Comparison of ENCODE assay signal across 9 cellular contexts in the genomic region with DNA sequence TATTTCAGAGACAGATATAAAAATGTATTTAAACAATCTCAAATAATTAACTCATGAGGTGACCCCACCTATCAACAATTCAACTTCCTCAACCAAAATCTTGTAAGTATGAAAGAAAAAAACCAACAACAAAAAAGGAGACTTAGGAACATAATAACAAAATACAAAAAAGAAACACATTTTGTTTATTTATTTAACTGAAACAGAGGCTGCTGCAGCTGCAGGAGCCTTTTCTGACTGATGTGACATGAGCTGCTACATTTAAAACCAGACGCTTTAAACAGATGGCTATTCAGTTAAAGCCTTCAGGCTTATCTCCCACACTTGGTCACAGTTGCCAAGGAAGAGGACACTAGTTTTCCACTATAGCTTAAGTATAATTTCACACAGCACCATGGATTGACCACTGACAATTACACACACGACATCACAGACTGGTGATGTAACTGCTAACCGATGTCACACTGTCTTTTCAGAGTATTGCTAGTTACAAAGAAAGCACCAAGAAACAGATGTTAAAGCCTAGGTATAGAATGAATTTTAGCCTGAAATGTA.
A peak's percentile ranks its signal among the peaks of the same experiment; 100 is the strongest.
DNase-seq lines count a peak whose midpoint lies in the region; ATAC-seq and TF ChIP-seq lines count a peak whose summit lies in the region.
"Had no signal": no experiment of that assay in that cellular context is flagged by ENCODE, and none has a peak within 500 bp of the region (broad histone marks: within the 10 kb centered on the region; RNA-seq: fewer than 3 reads in every experiment).

No MANE protein-coding gene starts in this region.

- H2BK20ac ChIP-seq in IMR-90 (ENCODE audit: low read depth, low read length) = peak overlapping the region; percentile 9; the same call in 1 of the 2 replicates

- no peak overlapping the region; the same call in 1 of the 2 replicates for H3K4ac ChIP-seq in IMR-90 (ENCODE audit: low read depth, low read length)

- TF ChIP-seq POLR2A in IMR-90 (IDR thresholded peaks at IDR 0.05; ENCODE audit: low read depth, low read length) = no peak

- H3K4me3 ChIP-seq in ACC112 (ENCODE audit: low read depth, low read length) = peak overlapping the region; percentile 6; the same call in 1 of the 2 replicates
- H3K4me3 ChIP-seq in IMR-90 (ENCODE audit: insufficient read depth, low read depth, low read length) = no peak overlapping the region
- H3K4me3 ChIP-seq in HAP-1 = no peak overlapping the region

- no peak overlapping the region for H4K91ac ChIP-seq in IMR-90 (ENCODE audit: insufficient read depth, low read depth, low read length)

- TF ChIP-seq RAD21 in IMR-90 (IDR thresholded peaks at IDR 0.05; ENCODE audit: low read length) = no peak

- no peak overlapping the region for H2BK120ac ChIP-seq in IMR-90 (ENCODE audit: low read depth, low read length)

- peaks cover 24% of the 10 kb centered on the region for H3K4me1 Mint-ChIP-seq in activated CD8-positive, alpha-beta T cell treated with anti-CD3 and anti-CD28 coated beads, Interleukin-2, amount 10 ng/mL, durations not matched to agents 7 days and 5 days (ENCODE audit: low read depth)

- no peak overlapping the region for H3K27ac Mint-ChIP-seq in activated CD8-positive, alpha-beta T cell treated with anti-CD3 and anti-CD28 coated beads, Interleukin-2, amount 10 ng/mL, durations not matched to agents 7 days and 5 days

- CTCF ChIA-PET in IMR-90 (lab: Yijun Ruan, JAX) = interaction anchor here (0.6 to 1.0 kb wide), 3 partner anchors 20 to 1001 kb away, joined by 3 to 5 read pairs (median 3); no protein-coding TSS in a partner anchor
- CTCF ChIA-PET in activated CD8-positive, alpha-beta T cell treated with anti-CD3 and anti-CD28 coated beads, Interleukin-2, amount 10 ng/mL, durations not matched to agents 7 days and 5 days (lab: Charles Lee) = interaction anchor here (2.0 kb wide), 1 partner anchor 23 kb away, joined by 6 read pairs; no protein-coding TSS in a partner anchor

- H3K79me2 ChIP-seq in ACC112 (ENCODE audit: control insufficient read depth, insufficient read depth, low read length, unreplicated experiment) = peaks cover 83% of the 10 kb centered on the region

- dilution Hi-C loops in IMR-90 (cut with HindIII; ENCODE audit: low sequenced_read_pairs, unreplicated experiment) = no loop called here

- DNase-seq in IMR-90 (peak; percentile 11), inferior parietal cortex (ENCODE audit: extremely low spot score) (peak; percentile 36), ACHN (no peak), midbrain (lab: John Stamatoyannopoulos, UW) (no peak), HAP-1 (ENCODE audit: low spot score in 2 of 2) (no peak)
- DNase-seq in activated CD8-positive, alpha-beta T cell treated with anti-CD3 and anti-CD28 coated beads, Interleukin-2, amount 10 ng/mL, durations not matched to agents 7 days and 5 days = no peak
- DNase-seq: naive thymus-derived CD4-positive, alpha-beta T cell had no signal

- no peak overlapping the region for H2BK5ac ChIP-seq in IMR-90 (ENCODE audit: low read depth, low read length, poor library complexity, severe bottlenecking)

- no TSS peak for BruUV-seq in IMR-90 (replicated peaks; lab: Mats Ljungman, UMichigan)

- ATAC-seq in IMR-90 (ENCODE audit: low read depth) (peak; percentile 15; the same call in 1 of the 2 replicates), GM21526 (IDR thresholded peaks at IDR 0.05; ENCODE audit: low FRiP score, unreplicated experiment) (no peak)
- ATAC-seq in activated CD8-positive, alpha-beta T cell treated with anti-CD3 and anti-CD28 coated beads, Interleukin-2, amount 10 ng/mL, durations not matched to agents 7 days and 5 days = peak; percentile 33
- ATAC-seq: naive thymus-derived CD4-positive, alpha-beta T cell had no signal

- H4K8ac ChIP-seq in IMR-90 (ENCODE audit: low read depth in 2 of 2, low read length in 2 of 2) = no peak overlapping the region

- H3K4me1 ChIP-seq in ACC112 (ENCODE audit: control insufficient read depth, insufficient read depth, low read length, unreplicated experiment) = peaks cover 56% of the 10 kb centered on the region
- peaks cover 15% of the 10 kb centered on the region for H3K4me1 ChIP-seq in IMR-90 (ENCODE audit: control insufficient read depth, insufficient read depth, low read length)
- H3K4me1 ChIP-seq in HAP-1 = peaks cover 45% of the 10 kb centered on the region

- H3K27ac ChIP-seq in ACC112 (ENCODE audit: low read depth, low read length) (peak overlapping the region; percentile 38), IMR-90 (ENCODE audit: insufficient read depth, low read length) (no peak overlapping the region)

- peaks cover 79% of the 10 kb centered on the region for H4K20me1 ChIP-seq in IMR-90 (ENCODE audit: insufficient read depth, low read length)

- TF ChIP-seq CTCF in IMR-90 (conservative IDR thresholded peaks at IDR 0.05; ENCODE audit: low read depth, low read length) = no peak

- H3K36me3 ChIP-seq in ACC112 (ENCODE audit: insufficient read depth, low read length) (no peaks in the 10 kb centered on the region), IMR-90 (ENCODE audit: control insufficient read depth, insufficient read depth, low read length) (no peaks in the 10 kb centered on the region), HAP-1 (replicated peaks) (no peaks in the 10 kb centered on the region)

- H3K18ac ChIP-seq in IMR-90 (ENCODE audit: low read depth, low read length) = no peak overlapping the region

- peaks cover 22% of the 10 kb centered on the region for H3K9me1 ChIP-seq in IMR-90 (ENCODE audit: insufficient read depth, low read length)

- in situ Hi-C loops in IMR-90 (cut with MboI; ENCODE audit: low sequenced_read_pairs) (no loop called here), ACHN (cut with HindIII; ENCODE audit: low pct_ligation_motif_present, low pct_unique_long_range_greater_than_20kb, low sequenced_read_pairs) (no loop called here), HAP-1 (cut with MboI; ENCODE audit: low sequenced_read_pairs) (no loop called here)

- H3K4me2 ChIP-seq in IMR-90 (ENCODE audit: low read depth, low read length) = peak overlapping the region; percentile 14; the same call in 1 of the 2 replicates

- no peak overlapping the region for H3K56ac ChIP-seq in IMR-90 (ENCODE audit: extremely low read depth, insufficient read depth, low read length)

- 13% methylated on average over 1 of the region's 3 CpGs; no CpG with 5 or more reads in 1 of the 2 experiments for WGBS in IMR-90 (ENCODE audit: extremely low coverage in 2 of 2, insufficient read length in 1 of 2), 2 experiments

- 0 out of 2 replicates have a peak overlapping the region, but pooled peaks have one; percentile 35 for H3K23ac ChIP-seq in IMR-90 (ENCODE audit: low read depth, low read length)

- H3K9ac ChIP-seq in IMR-90 (ENCODE audit: low read depth, low read length) = no peak overlapping the region

- H3K14ac ChIP-seq in IMR-90 (replicated peaks; ENCODE audit: low read depth, low read length) = peak overlapping the region; percentile 16; the same call in 1 of the 2 replicates

- POLR2A ChIA-PET in IMR-90 (lab: Charles Lee; ENCODE audit: unreplicated experiment) = no interaction called here
- POLR2A ChIA-PET in activated CD8-positive, alpha-beta T cell treated with anti-CD3 and anti-CD28 coated beads, Interleukin-2, amount 10 ng/mL, durations not matched to agents 7 days and 5 days (lab: Charles Lee) = no interaction called here

- H4K5ac ChIP-seq in IMR-90 (ENCODE audit: low read depth, low read length) = no peak overlapping the region

- H3K79me1 ChIP-seq in IMR-90 (ENCODE audit: low read depth in 1 of 2, low read length in 2 of 2) = peaks cover 30 to 72% of the 10 kb centered on the region in 2 experiments; a peak in 3 of 4 replicates

- H3K27me3 Mint-ChIP-seq in activated CD8-positive, alpha-beta T cell treated with anti-CD3 and anti-CD28 coated beads, Interleukin-2, amount 10 ng/mL, durations not matched to agents 7 days and 5 days (ENCODE audit: low read depth) = no peaks in the 10 kb centered on the region
- H3K27me3 Mint-ChIP-seq: naive thymus-derived CD4-positive, alpha-beta T cell had no signal

- intact Hi-C loops in IMR-90 (cut with micrococcal nuclease) = no loop called here

- no peaks in the 10 kb centered on the region for H3K9me3 ChIP-seq in IMR-90 (ENCODE audit: control insufficient read depth, insufficient read depth, low read length)
- no peaks in the 10 kb centered on the region for H3K9me3 ChIP-seq in HAP-1

- H3K4me3 Mint-ChIP-seq in activated CD8-positive, alpha-beta T cell treated with anti-CD3 and anti-CD28 coated beads, Interleukin-2, amount 10 ng/mL, durations not matched to agents 7 days and 5 days = no peak overlapping the region

- 0 out of 2 replicates have a peak overlapping the region, but pooled peaks have one; percentile 56 for H2AK5ac ChIP-seq in IMR-90 (ENCODE audit: low read depth, low read length)

- H3K36me3 Mint-ChIP-seq in activated CD8-positive, alpha-beta T cell treated with anti-CD3 and anti-CD28 coated beads, Interleukin-2, amount 10 ng/mL, durations not matched to agents 7 days and 5 days (ENCODE audit: low read depth) = peaks cover 4% of the 10 kb centered on the region

- H3K9me3 Mint-ChIP-seq in activated CD8-positive, alpha-beta T cell treated with anti-CD3 and anti-CD28 coated beads, Interleukin-2, amount 10 ng/mL, durations not matched to agents 7 days and 5 days (ENCODE audit: insufficient read depth) = no peaks in the 10 kb centered on the region
- H3K9me3 Mint-ChIP-seq: naive thymus-derived CD4-positive, alpha-beta T cell had no signal

- no peak overlapping the region for H2AK9ac ChIP-seq in IMR-90 (replicated peaks; ENCODE audit: low read depth, low read length, poor library complexity)

- no peak overlapping the region for H2AFZ ChIP-seq in ACC112 (ENCODE audit: low read length, unreplicated experiment)
- H2AFZ ChIP-seq in IMR-90 (replicated peaks; ENCODE audit: low read length, poor library complexity) = no peak overlapping the region

- H3K27me3 ChIP-seq in ACC112 (ENCODE audit: insufficient read depth, low read length) (no peaks in the 10 kb centered on the region), IMR-90 (ENCODE audit: control insufficient read depth, insufficient read depth, low read length) (no peaks in the 10 kb centered on the region), HAP-1 (ENCODE audit: low read depth) (no peaks in the 10 kb centered on the region)

- H2BK15ac ChIP-seq in IMR-90 (ENCODE audit: low read depth, low read length) = no peak overlapping the region

TF ChIP-seq in IMR-90, 13 proteins besides CTCF, POLR2A, EP300 and RAD21 (continues in another document):
- no peak for TF ChIP-seq RFX5 (IDR thresholded peaks at IDR 0.05; ENCODE audit: low read depth, low read length)
- TF ChIP-seq USF2 (IDR thresholded peaks at IDR 0.05; ENCODE audit: low read depth, low read length) = no peak
- TF ChIP-seq BHLHE40 (IDR thresholded peaks at IDR 0.05; ENCODE audit: low read depth, low read length) = no peak
- TF ChIP-seq MAZ (IDR thresholded peaks at IDR 0.05; ENCODE audit: borderline replicate concordance, low read depth, low read length) = no peak

Comparison
In these comparisons a context has a peak if more than half of its experiments do, and no peak if none do; other contexts are left out.
1. DNase-seq: peak in IMR-90 (single experiment) and inferior parietal cortex (single experiment); none in activated CD8-positive, alpha-beta T cell treated with anti-CD3 and anti-CD28 coated beads, Interleukin-2, amount 10 ng/mL, durations not matched to agents 7 days and 5 days (single experiment), ACHN (single experiment), midbrain (single experiment) and HAP-1 (0 of 2).